ENCODE assay signal across 4 cellular contexts in genomic region chr4:143875357-143875756, GRCh38. TPM values are rescaled to one million over a fixed set of nuclear protein-coding genes. Genes with fewer than 3 reads are reported as not detected.
"Had no signal": no experiment of that assay in that cellular context is flagged by ENCODE, and none has a peak within 500 bp of the region (broad histone marks: within the 10 kb centered on the region; RNA-seq: fewer than 3 reads in every experiment).

No MANE protein-coding gene starts in this region.

RNA-seq across cellular contexts. Expression of gene GYPE, which starts 30.0 kb away (rescaled TPM):
- total RNA-seq: activated T-helper 17 cell treated with anti-CD3 and anti-CD28 coated beads, Interleukin-2, amount 50 U/mL, for 72 hours; astrocyte; PC-9; T-helper 17 cell had no signal
